26 cellular contexts compared by ENCODE assay signal in genomic region chr1:175845371-175845770, GRCh38.
"Had no signal": no experiment of that assay in that cellular context is flagged by ENCODE, and none has a peak within 500 bp of the region (broad histone marks: within the 10 kb centered on the region; RNA-seq: fewer than 3 reads in every experiment).

No MANE protein-coding gene starts in this region.

- FAIRE-seq: endothelial cell of umbilical vein, kidney, urothelium cell line had no signal

- H3K9me3 ChIP-seq: esophagus muscularis mucosa, left lung, ovary, psoas muscle, sigmoid colon, testis, tibial artery had no signal

- H3K36me3 Mint-ChIP-seq: stimulated activated effector memory CD8-positive, alpha-beta T cell treated with anti-CD3 and anti-CD28 coated beads, Interleukin-12 subunit alpha, Interleukin-12 subunit beta, amount 100 ng/mL, for 72 hours; type B pancreatic cell had no signal

- H3K4me1 Mint-ChIP-seq: stimulated activated effector memory CD8-positive, alpha-beta T cell treated with anti-CD3 and anti-CD28 coated beads, Interleukin-12 subunit alpha, Interleukin-12 subunit beta, amount 100 ng/mL, for 72 hours had no signal

- ATAC-seq: left lung; naive thymus-derived CD8-positive, alpha-beta T cell; psoas muscle; right cardiac atrium; stimulated activated effector memory CD8-positive, alpha-beta T cell treated with anti-CD3 and anti-CD28 coated beads, Interleukin-12 subunit alpha, Interleukin-12 subunit beta, amount 100 ng/mL, for 72 hours had no signal

- DNase-seq: dermis blood vessel endothelial cell; effector memory CD4-positive, alpha-beta T cell; foreskin melanocyte; kidney; left lung; mesenchymal stem cell; midbrain; naive thymus-derived CD8-positive, alpha-beta T cell; occipital lobe; ovary; posterior cingulate gyrus; psoas muscle; right cardiac atrium; sigmoid colon; stimulated activated CD4-positive, alpha-beta T cell treated with anti-CD3 and anti-CD28 coated beads, Interleukin-2, amount 100 ng/mL, for 24 hours; stimulated activated CD4-positive, alpha-beta T cell treated with anti-CD3 and anti-CD28 coated beads, Interleukin-4, amount 100 ng/mL, for 24 hours; stimulated activated naive CD4-positive, alpha-beta T cell treated with Interleukin-2 at 50 U/mL for 16 hours; substantia nigra; testis; tibial artery had no signal

- H3K36me3 ChIP-seq: esophagus muscularis mucosa, left lung, ovary, sigmoid colon, tibial artery had no signal

- H3K4me3 Mint-ChIP-seq: naive thymus-derived CD8-positive, alpha-beta T cell; stimulated activated effector memory CD8-positive, alpha-beta T cell treated with anti-CD3 and anti-CD28 coated beads, Interleukin-12 subunit alpha, Interleukin-12 subunit beta, amount 100 ng/mL, for 72 hours; type B pancreatic cell had no signal

- H3K27ac Mint-ChIP-seq: naive thymus-derived CD8-positive, alpha-beta T cell; stimulated activated effector memory CD8-positive, alpha-beta T cell treated with anti-CD3 and anti-CD28 coated beads, Interleukin-12 subunit alpha, Interleukin-12 subunit beta, amount 100 ng/mL, for 72 hours; type B pancreatic cell had no signal

- H3K4me1 ChIP-seq: esophagus muscularis mucosa, left lung, psoas muscle, sigmoid colon, testis had no signal

- H3K4me3 ChIP-seq: coronary artery, esophagus muscularis mucosa, left lung, ovary, psoas muscle, sigmoid colon, testis, tibial artery had no signal

- H3K27ac ChIP-seq: coronary artery, esophagus muscularis mucosa, left lung, ovary, psoas muscle, sigmoid colon, testis, tibial artery had no signal

- H3K9me3 Mint-ChIP-seq: type B pancreatic cell had no signal

- H3K27me3 ChIP-seq: ovary, testis, tibial artery had no signal
